In genomic region chr2:180205616-180206271, GRCh38 we compare ENCODE assay signal across 23 cellular contexts.
DNase-seq lines count a peak whose midpoint lies in the region; ATAC-seq, FAIRE-seq and TF ChIP-seq lines count a peak whose summit lies in the region.
"Had no signal": no experiment of that assay in that cellular context is flagged by ENCODE, and none has a peak within 500 bp of the region (broad histone marks: within the 10 kb centered on the region; RNA-seq: fewer than 3 reads in every experiment).

No MANE protein-coding gene starts in this region.

- dilution Hi-C loops in IMR-90 (cut with HindIII; ENCODE audit: low sequenced_read_pairs, unreplicated experiment), result no loop called here

- no peaks in the 10 kb centered on the region for H3K79me1 ChIP-seq in IMR-90 (ENCODE audit: low read depth in 1 of 2, low read length in 2 of 2)

- H2BK15ac ChIP-seq in IMR-90 (ENCODE audit: low read depth, low read length), result no peak overlapping the region

- H3K9me1 ChIP-seq in IMR-90 (ENCODE audit: insufficient read depth, low read length), result no peaks in the 10 kb centered on the region

- H3K4ac ChIP-seq in IMR-90 (ENCODE audit: low read depth, low read length), result no peak overlapping the region

- no peak for TF ChIP-seq CTCF in IMR-90 (conservative IDR thresholded peaks at IDR 0.05; ENCODE audit: low read depth, low read length)
- TF ChIP-seq CTCF in astrocyte of the spinal cord (IDR thresholded peaks at IDR 0.05; ENCODE audit: low read depth, low read length), result no peak
- no peak for TF ChIP-seq CTCF in parathyroid adenoma (IDR thresholded peaks at IDR 0.05)

- H3K14ac ChIP-seq in IMR-90 (replicated peaks; ENCODE audit: low read depth, low read length), result no peak overlapping the region

- intact Hi-C loops in IMR-90 (cut with micrococcal nuclease), result no loop called here

- H3K56ac ChIP-seq in IMR-90 (ENCODE audit: extremely low read depth, insufficient read depth, low read length), result no peak overlapping the region

- peak overlapping the region; percentile 46 for H2AFZ ChIP-seq in IMR-90 (replicated peaks; ENCODE audit: low read length, poor library complexity)
- H2AFZ ChIP-seq in parathyroid adenoma, result peak overlapping the region; percentile 51

- BruUV-seq in IMR-90 (replicated peaks; lab: Mats Ljungman, UMichigan), result no TSS peak

- POLR2A ChIA-PET in IMR-90 (lab: Charles Lee; ENCODE audit: unreplicated experiment), result no interaction called here

- no peak overlapping the region for H4K5ac ChIP-seq in IMR-90 (ENCODE audit: low read depth, low read length)

- no peak overlapping the region for H3K9ac ChIP-seq in IMR-90 (ENCODE audit: low read depth, low read length)
- H3K9ac ChIP-seq in parathyroid adenoma, result no peak overlapping the region

- H4K8ac ChIP-seq in IMR-90 (ENCODE audit: low read depth in 2 of 2, low read length in 2 of 2), result no peak overlapping the region

- H3K23ac ChIP-seq in IMR-90 (ENCODE audit: low read depth, low read length), result no peak overlapping the region

- TF ChIP-seq POLR2A in IMR-90 (IDR thresholded peaks at IDR 0.05; ENCODE audit: low read depth, low read length), result no peak

- 80% methylated on average over 4 of the region's 6 CpGs; no CpG with 5 or more reads in 1 of the 2 experiments for WGBS in IMR-90 (ENCODE audit: extremely low coverage in 2 of 2, insufficient read length in 1 of 2), 2 experiments

- no peak for FAIRE-seq in RCC 7860 (lab: Jason Lieb, UNC)
- FAIRE-seq: GM12891 had no signal

- H3K4me2 ChIP-seq in IMR-90 (ENCODE audit: low read depth, low read length) (no peak overlapping the region), parathyroid adenoma (ENCODE audit: low read length) (no peak overlapping the region)

- H3K27me3 ChIP-seq in IMR-90 (ENCODE audit: control insufficient read depth, insufficient read depth, low read length) (no peaks in the 10 kb centered on the region), parathyroid adenoma (ENCODE audit: control insufficient read depth, insufficient read depth, low read length) (no peaks in the 10 kb centered on the region)

- peaks cover 1% of the 10 kb centered on the region; the same call in 1 of the 2 replicates for H3K4me1 ChIP-seq in IMR-90 (ENCODE audit: control insufficient read depth, insufficient read depth, low read length)
- H3K4me1 ChIP-seq in parathyroid adenoma, result peaks cover 12% of the 10 kb centered on the region

- H2BK120ac ChIP-seq in IMR-90 (ENCODE audit: low read depth, low read length), result no peak overlapping the region

- H2BK5ac ChIP-seq in IMR-90 (ENCODE audit: low read depth, low read length, poor library complexity, severe bottlenecking), result no peak overlapping the region

- H3K9me3 ChIP-seq in IMR-90 (ENCODE audit: control insufficient read depth, insufficient read depth, low read length) (no peaks in the 10 kb centered on the region), parathyroid adenoma (ENCODE audit: control insufficient read depth, low read length) (no peaks in the 10 kb centered on the region)

- in situ Hi-C loops in IMR-90 (cut with MboI; ENCODE audit: low sequenced_read_pairs) (no loop called here), astrocyte of the spinal cord (cut with HindIII; ENCODE audit: low sequenced_read_pairs) (no loop called here)

- H2AK9ac ChIP-seq in IMR-90 (replicated peaks; ENCODE audit: low read depth, low read length, poor library complexity), result no peak overlapping the region

- H4K91ac ChIP-seq in IMR-90 (ENCODE audit: insufficient read depth, low read depth, low read length), result no peak overlapping the region

- no peak for ATAC-seq in IMR-90 (ENCODE audit: low read depth)
- no peak for ATAC-seq in GM18867 (IDR thresholded peaks at IDR 0.05; ENCODE audit: unreplicated experiment)
- ATAC-seq: SK-N-SH treated with all-trans-retinoic acid at 6 μM for 48 hours had no signal

- no peaks in the 10 kb centered on the region for H4K20me1 ChIP-seq in IMR-90 (ENCODE audit: insufficient read depth, low read length)

- H3K36me3 ChIP-seq in IMR-90 (ENCODE audit: control insufficient read depth, insufficient read depth, low read length), result no peaks in the 10 kb centered on the region
- no peaks in the 10 kb centered on the region for H3K36me3 ChIP-seq in parathyroid adenoma (ENCODE audit: control insufficient read depth, insufficient read depth, low read length)

- TF ChIP-seq RAD21 in IMR-90 (IDR thresholded peaks at IDR 0.05; ENCODE audit: low read length), result no peak

- H2BK20ac ChIP-seq in IMR-90 (ENCODE audit: low read depth, low read length), result no peak overlapping the region

- H3K27ac ChIP-seq in IMR-90 (ENCODE audit: insufficient read depth, low read length), result no peak overlapping the region
- H3K27ac ChIP-seq in parathyroid adenoma, result peak overlapping the region; percentile 17
- H3K27ac ChIP-seq: HL-60 had no signal

- CTCF ChIA-PET in IMR-90 (lab: Yijun Ruan, JAX), result no interaction called here

- H3K18ac ChIP-seq in IMR-90 (ENCODE audit: low read depth, low read length), result no peak overlapping the region

- no peak for DNase-seq in IMR-90
- DNase-seq in astrocyte of the spinal cord (ENCODE audit: low read depth, low spot score), result peak; percentile 16
- peak; percentile 55 for DNase-seq in foreskin melanocyte
- no peak for DNase-seq in RCC 7860 (ENCODE audit: low spot score)
- no peak for DNase-seq in NCI-H82 (lab: John Stamatoyannopoulos, UW)
- no peak for DNase-seq in globus pallidus (ENCODE audit: low spot score)
- DNase-seq: C1 segment of cervical spinal cord; CD8-positive, alpha-beta memory T cell; DMS53; EL; H7; NCI-H1436; NCI-H2029 treated with DMSO at 0.1 percent for 48 hours; NCI-H2171 treated with DMSO at 0.1 percent for 48 hours; NCI-H446; NCI-H69; NK-92 treated with Interleukin-12 subunit alpha and Interleukin-12 subunit beta, amount 100 ng/mL, for 24 hours; SHP77 treated with DMSO at 0.1 percent for 48 hours had no signal

- H3K79me2 ChIP-seq in parathyroid adenoma, result no peaks in the 10 kb centered on the region

- H2AK5ac ChIP-seq in IMR-90 (ENCODE audit: low read depth, low read length), result no peak overlapping the region

- no peak overlapping the region for H3K4me3 ChIP-seq in IMR-90 (ENCODE audit: insufficient read depth, low read depth, low read length)
- H3K4me3 ChIP-seq in astrocyte of the spinal cord (ENCODE audit: low read depth, low read length), result no peak overlapping the region
- no peak overlapping the region for H3K4me3 ChIP-seq in parathyroid adenoma (ENCODE audit: low read depth, low read length)

TF ChIP-seq in IMR-90, 13 proteins besides CTCF, POLR2A, EP300 and RAD21:
- TF ChIP-seq BHLHE40 (IDR thresholded peaks at IDR 0.05; ENCODE audit: low read depth, low read length), result no peak
- TF ChIP-seq RFX5 (IDR thresholded peaks at IDR 0.05; ENCODE audit: low read depth, low read length), result no peak
- no peak for TF ChIP-seq MXI1 (IDR thresholded peaks at IDR 0.05; ENCODE audit: borderline replicate concordance, low read depth, low read length)
- TF ChIP-seq CHD1 (IDR thresholded peaks at IDR 0.05; ENCODE audit: low read depth, low read length), result no peak
- no peak for TF ChIP-seq MAFK (IDR thresholded peaks at IDR 0.05; ENCODE audit: low read depth, low read length)
- TF ChIP-seq MAZ (IDR thresholded peaks at IDR 0.05; ENCODE audit: borderline replicate concordance, low read depth, low read length), result no peak
- TF ChIP-seq SMC3 (IDR thresholded peaks at IDR 0.05; ENCODE audit: low read depth, low read length), result no peak
- no peak for TF ChIP-seq RCOR1 (IDR thresholded peaks at IDR 0.05; ENCODE audit: insufficient replicate concordance, low read length)
- TF ChIP-seq USF2 (IDR thresholded peaks at IDR 0.05; ENCODE audit: low read depth, low read length), result no peak
- no peak for TF ChIP-seq FOS (IDR thresholded peaks at IDR 0.05; ENCODE audit: low read depth, low read length)
- TF ChIP-seq CEBPB (IDR thresholded peaks at IDR 0.05; ENCODE audit: low read depth, low read length), result no peak
- no peak for TF ChIP-seq ELK1 (IDR thresholded peaks at IDR 0.05; ENCODE audit: borderline replicate concordance, low read depth, low read length)

Comparison
In these comparisons a context has a peak if more than half of its experiments do, and no peak if none do; other contexts are left out.
1. DNase-seq: peak in astrocyte of the spinal cord (single experiment) and foreskin melanocyte (single experiment); none in IMR-90 (single experiment), RCC 7860 (single experiment), NCI-H82 (single experiment) and globus pallidus (single experiment).